9 cellular contexts compared by ENCODE assay signal in genomic region chr10:103504181-103504783, GRCh38. TPM values are rescaled to one million over a fixed set of nuclear protein-coding genes. Genes with fewer than 3 reads are reported as not detected.
DNase-seq lines count a peak whose midpoint lies in the region; ATAC-seq and TF ChIP-seq lines count a peak whose summit lies in the region.
"Had no signal": no experiment of that assay in that cellular context is flagged by ENCODE, and none has a peak within 500 bp of the region (broad histone marks: within the 10 kb centered on the region; RNA-seq: fewer than 3 reads in every experiment).

No MANE protein-coding gene starts in this region.

- no peaks in the 10 kb centered on the region for H3K79me2 ChIP-seq in PC-9 (ENCODE audit: low read depth)

- peaks cover 30 to 36% of the 10 kb centered on the region in 2 donors for H3K27me3 Mint-ChIP-seq in natural killer cell (ENCODE audit: low read depth in 2 of 2)

- no peaks in the 10 kb centered on the region for H3K9me3 Mint-ChIP-seq in natural killer cell

- peak overlapping the region; percentile 4 for H3K4me3 Mint-ChIP-seq in natural killer cell

- intact Hi-C loops in PC-9 (cut with micrococcal nuclease; ENCODE audit: unreplicated experiment): no loop called here
- intact Hi-C loops in natural killer cell (cut with micrococcal nuclease): no loop called here

- peaks cover 12% of the 10 kb centered on the region for H3K4me1 ChIP-seq in PC-9 (replicated peaks; ENCODE audit: insufficient read depth)

- H3F3A ChIP-seq in PC-9 (ENCODE audit: insufficient read depth, low read depth): peaks cover 14% of the 10 kb centered on the region

- no peak overlapping the region for H2AFZ ChIP-seq in PC-9

- no peak overlapping the region for H3K4me3 ChIP-seq in PC-9
- no peak overlapping the region for H3K4me3 ChIP-seq in astrocyte of the cerebellum (ENCODE audit: low read depth, low read length)
- H3K4me3 ChIP-seq: lung had no signal

- H3K4me2 ChIP-seq in PC-9: peak overlapping the region; percentile 57

- in situ Hi-C loops in astrocyte of the cerebellum (cut with HindIII; ENCODE audit: low sequenced_read_pairs): no loop called here

- H3K27me3 ChIP-seq in PC-9 (ENCODE audit: insufficient read depth, low read depth): no peaks in the 10 kb centered on the region

- POLR2A ChIA-PET in PC-9 (lab: Charles Lee; ENCODE audit: unreplicated experiment): interaction anchor here (0.7 kb wide), 1 partner anchor 11 kb away, joined by 4 read pairs; no protein-coding TSS in a partner anchor

- peak; percentile 68 to 92 for DNase-seq in PC-9
- DNase-seq in astrocyte of the cerebellum (ENCODE audit: low read depth): peak; percentile 94
- DNase-seq in natural killer cell: no peak
- DNase-seq in epidermal melanocyte (ENCODE audit: insufficient read length, low spot score): no peak

- ATAC-seq in GM21619 (IDR thresholded peaks at IDR 0.05; ENCODE audit: unreplicated experiment): peak; percentile 70
- peak; percentile 52 to 88 (median 83) for ATAC-seq in natural killer cell
- no peak for ATAC-seq in GM19035 (IDR thresholded peaks at IDR 0.05; ENCODE audit: unreplicated experiment)
- ATAC-seq in GM18858 (IDR thresholded peaks at IDR 0.05; ENCODE audit: unreplicated experiment): no peak
- no peak for ATAC-seq in HG03025 (IDR thresholded peaks at IDR 0.05; ENCODE audit: low FRiP score, unreplicated experiment)

- peak overlapping the region; percentile 2 to 76 for H3K27ac Mint-ChIP-seq in natural killer cell

- H4K20me1 ChIP-seq in PC-9 (ENCODE audit: insufficient read depth): no peaks in the 10 kb centered on the region

- H3K36me3 ChIP-seq in PC-9 (ENCODE audit: low read depth): no peaks in the 10 kb centered on the region

- no peak for TF ChIP-seq CTCF in PC-9 (conservative IDR thresholded peaks at IDR 0.05)
- TF ChIP-seq CTCF in astrocyte of the cerebellum (IDR thresholded peaks at IDR 0.05; ENCODE audit: low read depth, low read length, missing control alignments): no peak
- TF ChIP-seq CTCF in natural killer cell (IDR thresholded peaks at IDR 0.05): no peak

- H3K9me2 ChIP-seq in PC-9 (ENCODE audit: insufficient read depth): no peaks in the 10 kb centered on the region

- H3K9me3 ChIP-seq in PC-9 (ENCODE audit: insufficient read depth, low read depth): no peaks in the 10 kb centered on the region

- H3K4me1 Mint-ChIP-seq in natural killer cell: peaks cover 13 to 27% of the 10 kb centered on the region in 2 donors

- peak overlapping the region; percentile 78 for H3K27ac ChIP-seq in PC-9

- no TSS peak for BruUV-seq in PC-9 (replicated peaks; lab: Mats Ljungman, UMichigan)

- H3K36me3 Mint-ChIP-seq in natural killer cell: no peaks in the 10 kb centered on the region

- CTCF ChIA-PET in PC-9 (lab: Charles Lee): no interaction called here

RNA-seq across cellular contexts. Expression of gene NEURL1, which starts 10.8 kb away (rescaled TPM):
- total RNA-seq in PC-9 (2021) (3.0 and 4.8 TPM in 2 replicates), natural killer cell (1 to 10 TPM in 2 of 3 donors, under 1 TPM in 1; 0.95 to 8.5 (median 1.5) TPM)

RNA-seq across cellular contexts. Expression of gene CALHM3, which starts 25.2 kb away (rescaled TPM):
- total RNA-seq in PC-9 (2021) (12.5 and 13.1 TPM in 2 replicates), natural killer cell (not detected)

RNA-seq across cellular contexts. Expression of gene CALHM1, which starts 45.6 kb away (rescaled TPM):
- total RNA-seq in PC-9 (2021) (not detected in 2 replicates), natural killer cell (under 1 TPM in 2 of 3 donors, not detected in 1; 0.23 to 0.57 TPM)
- total RNA-seq: lung had no signal

RNA-seq across cellular contexts. Expression of gene CALHM2, which starts 52.1 kb away (rescaled TPM):
- total RNA-seq in PC-9 (2021): 46.3 and 54.1 TPM in 2 replicates
- total RNA-seq in natural killer cell: 10 to 100 TPM; 26.6 to 55.2 (median 37.2) TPM

Comparison
In these comparisons a context has a peak if more than half of its experiments do, and no peak if none do; other contexts are left out.
1. ATAC-seq: peak in GM21619 (single experiment) and natural killer cell (3 of 3); none in GM19035 (single experiment), GM18858 (single experiment) and HG03025 (single experiment).
2. DNase-seq: peak in PC-9 (2 of 2) and astrocyte of the cerebellum (single experiment); none in natural killer cell (single experiment) and epidermal melanocyte (single experiment).
3. RNA of gene CALHM3, which starts 25.2 kb away (total RNA-seq): 12.5 to 13.1 TPM in PC-9; not detected in natural killer cell; every median in the first group is over 10 times any median in the second.